ENCODE assay signal across 9 cellular contexts in genomic region chr9:14347408-14348224, GRCh38. TPM values are rescaled to one million over a fixed set of nuclear protein-coding genes. Genes with fewer than 3 reads are reported as not detected.
DNase-seq lines count a peak whose midpoint lies in the region; ATAC-seq and TF ChIP-seq lines count a peak whose summit lies in the region.
"Had no signal": no experiment of that assay in that cellular context is flagged by ENCODE, and none has a peak within 500 bp of the region (broad histone marks: within the 10 kb centered on the region; RNA-seq: fewer than 3 reads in every experiment).

No MANE protein-coding gene starts in this region.

- H3K9me3 ChIP-seq in MG63 (no peaks in the 10 kb centered on the region), duodenal mucosa (ENCODE audit: control insufficient read depth in 1 of 2, low read length in 2 of 2) (no peaks in the 10 kb centered on the region), left lung (no peaks in the 10 kb centered on the region), suprapubic skin (no peaks in the 10 kb centered on the region)

- no peak for TF ChIP-seq EP300 in suprapubic skin (IDR thresholded peaks at IDR 0.05)

- peak; percentile 96 for DNase-seq in MG63
- peak; percentile 41 to 58 for DNase-seq in left lung
- DNase-seq in suprapubic skin (ENCODE audit: low spot score in 2 of 2) = no peak
- no peak for DNase-seq in activated CD4-positive, alpha-beta T cell treated with anti-CD3 and anti-CD28 coated beads, Interleukin-2, amount 50 U/mL, for 1 hour
- DNase-seq in KBM-7 = no peak

- H3K27me3 ChIP-seq in MG63 (peaks cover 61% of the 10 kb centered on the region), duodenal mucosa (ENCODE audit: control insufficient read depth in 1 of 2, insufficient read depth in 2 of 2, low read length in 2 of 2) (peaks cover 80 to 89% of the 10 kb centered on the region in 2 donors), left lung (peaks cover 31 to 90% of the 10 kb centered on the region in 2 donors), suprapubic skin (peaks cover 17% of the 10 kb centered on the region)

- no peaks in the 10 kb centered on the region for H3K36me3 ChIP-seq in MG63
- H3K36me3 ChIP-seq in duodenal mucosa (ENCODE audit: control insufficient read depth in 1 of 2, insufficient read depth in 2 of 2, low read length in 2 of 2) = no peaks in the 10 kb centered on the region
- no peaks in the 10 kb centered on the region for H3K36me3 ChIP-seq in left lung
- H3K36me3 ChIP-seq in suprapubic skin = no peaks in the 10 kb centered on the region

- in situ Hi-C loops in KBM-7 (cut with MboI; ENCODE audit: low pct_unique_long_range_greater_than_20kb, low sequenced_read_pairs) = no loop called here

- TF ChIP-seq CTCF in left lung (IDR thresholded peaks at IDR 0.05) (no peak), suprapubic skin (IDR thresholded peaks at IDR 0.05) (no peak)

- TF ChIP-seq POLR2A in suprapubic skin (IDR thresholded peaks at IDR 0.05) = peak in 1 of 2 donors; percentile 14

- H3K4me3 ChIP-seq in MG63 (peak overlapping the region; percentile 45), duodenal mucosa (ENCODE audit: low read depth in 1 of 2, low read length in 2 of 2) (peak overlapping the region; percentile 50 to 65), left lung (peak overlapping the region; percentile 33 to 42), suprapubic skin (peak overlapping the region; percentile 61)

- under 1% methylated on average over 29 of the region's 60 CpGs for WGBS in suprapubic skin

- H3K9ac ChIP-seq in duodenal mucosa (ENCODE audit: low read depth in 1 of 2, low read length in 2 of 2) = peak overlapping the region; percentile 3 to 28

- H3K4me1 ChIP-seq in duodenal mucosa (ENCODE audit: control insufficient read depth in 1 of 2, insufficient read depth in 2 of 2, low read length in 2 of 2) = peaks cover 31 to 44% of the 10 kb centered on the region in 2 donors
- peaks cover 10 to 26% of the 10 kb centered on the region in 2 donors for H3K4me1 ChIP-seq in left lung
- peaks cover 79% of the 10 kb centered on the region for H3K4me1 ChIP-seq in suprapubic skin

- intact Hi-C loops in left lung (cut with DNase I) = no loop called here

- peak; percentile 71 for ATAC-seq in left lung
- no peak for ATAC-seq in HG02759 (IDR thresholded peaks at IDR 0.05; ENCODE audit: unreplicated experiment)
- no peak for ATAC-seq in GM18907 (IDR thresholded peaks at IDR 0.05; ENCODE audit: unreplicated experiment)

- H3K27ac ChIP-seq in duodenal mucosa (ENCODE audit: low read depth, low read length) = no peak overlapping the region
- H3K27ac ChIP-seq in left lung = peak overlapping the region; percentile 74 to 77
- peak overlapping the region; percentile 88 for H3K27ac ChIP-seq in suprapubic skin

RNA-seq across cellular contexts. Expression of gene NFIB, which starts 33.7 kb away (rescaled TPM):
- total RNA-seq in MG63 (2014; rRNA removed; shearing (Covaris generic); ENCODE audit: low replicate concordance) = 47.3 and 62.1 TPM in 2 replicates
- total RNA-seq in left lung (10 to 100 TPM; 88.8 to 97.9 TPM), suprapubic skin (100 to 1,000 TPM in 2 of 4 donors, 10 to 100 TPM in 2; 90.4 to 204 (median 112) TPM)
- total RNA-seq: T-helper 1 cell treated with Interleukin-12 subunit alpha and Interleukin-12 subunit beta and Interleukin-4 antibody, amounts not matched to agents 30 ng/mL and 1 ng/mL, for 36 hours had no signal

Comparison
In these comparisons a context has a peak if more than half of its experiments do, and no peak if none do; other contexts are left out.
1. DNase-seq: peak in MG63 (single experiment) and left lung (2 of 2); none in suprapubic skin (0 of 2), activated CD4-positive, alpha-beta T cell treated with anti-CD3 and anti-CD28 coated beads, Interleukin-2, amount 50 U/mL, for 1 hour (single experiment) and KBM-7 (single experiment).
2. Peak in every context shown above with its lines, with median percentiles within 50 percentile points of each other: H3K4me3 ChIP-seq.